9 cellular contexts compared by ENCODE assay signal in genomic region chr11:10669258-10670033, GRCh38. TPM values are rescaled to one million over a fixed set of nuclear protein-coding genes. Genes with fewer than 3 reads are reported as not detected.
A peak's percentile ranks its signal among the peaks of the same experiment; 100 is the strongest.
DNase-seq lines count a peak whose midpoint lies in the region; ATAC-seq, FAIRE-seq and TF ChIP-seq lines count a peak whose summit lies in the region.
"Had no signal": no experiment of that assay in that cellular context is flagged by ENCODE, and none has a peak within 500 bp of the region (broad histone marks: within the 10 kb centered on the region; RNA-seq: fewer than 3 reads in every experiment).

No MANE protein-coding gene starts in this region.

- no peak overlapping the region for H3K4me2 ChIP-seq in endothelial cell of umbilical vein (ENCODE audit: insufficient read depth, low read length)

- no peak overlapping the region for H3K27ac ChIP-seq in endothelial cell of umbilical vein (ENCODE audit: insufficient read depth, low read depth, low read length)
- H3K27ac ChIP-seq in prostate gland = peak overlapping the region; percentile 29 to 41

- H3K36me3 ChIP-seq in endothelial cell of umbilical vein (ENCODE audit: control insufficient read depth in 2 of 2, extremely low read depth in 1 of 2, insufficient read depth in 2 of 2, low read length in 2 of 2) (no peaks in the 10 kb centered on the region), prostate gland (no peaks in the 10 kb centered on the region)

- DNase-seq in EL = peak; percentile 75
- DNase-seq in NCI-H446 treated with DMSO at 0.1 percent for 48 hours (lab: John Stamatoyannopoulos, UW) = peak; percentile 59
- peak; percentile 61 for DNase-seq in endothelial cell of umbilical vein (ENCODE audit: low read depth, low spot score)
- DNase-seq in prostate gland (ENCODE audit: low spot score) = no peak
- no peak for DNase-seq in activated CD8-positive, alpha-beta T cell treated with anti-CD3 and anti-CD28 coated beads for 36 hours
- DNase-seq in stimulated activated naive CD4-positive, alpha-beta T cell treated with Interleukin-2 at 50 U/mL for 16 hours (lab: John Stamatoyannopoulos, UW) = no peak
- DNase-seq in RKO (ENCODE audit: low spot score) = no peak
- DNase-seq: activated CD4-positive, CD25-positive, alpha-beta regulatory T cell had no signal

- H3K36me3 Mint-ChIP-seq in activated CD8-positive, alpha-beta T cell treated with anti-CD3 and anti-CD28 coated beads for 36 hours (ENCODE audit: low read depth) = no peaks in the 10 kb centered on the region

- ATAC-seq in activated CD8-positive, alpha-beta T cell treated with anti-CD3 and anti-CD28 coated beads for 36 hours = no peak
- ATAC-seq in HG02938 (IDR thresholded peaks at IDR 0.05; ENCODE audit: unreplicated experiment) = no peak

- FAIRE-seq in endothelial cell of umbilical vein (lab: Jason Lieb, UNC) = no peak

- peaks cover 11% of the 10 kb centered on the region for H3K27me3 Mint-ChIP-seq in activated CD8-positive, alpha-beta T cell treated with anti-CD3 and anti-CD28 coated beads for 36 hours

- H3K4me3 ChIP-seq in endothelial cell of umbilical vein (replicated peaks in 1 of 3; ENCODE audit: insufficient read depth in 1 of 3, low read depth in 1 of 3, low read length in 3 of 3) (no peak overlapping the region), prostate gland (no peak overlapping the region)

- H3K9me3 ChIP-seq in endothelial cell of umbilical vein (replicated peaks; ENCODE audit: control insufficient read depth, insufficient read depth, low read length) = no peaks in the 10 kb centered on the region
- H3K9me3 ChIP-seq in prostate gland = no peaks in the 10 kb centered on the region

- WGBS in prostate gland = 10% methylated on average over 5 of the region's 5 CpGs

- no peak overlapping the region for H2AFZ ChIP-seq in endothelial cell of umbilical vein (ENCODE audit: low read depth, low read length)

- dilution Hi-C loops in endothelial cell of umbilical vein (cut with MboI; ENCODE audit: extremely low pct_ligation_motif_present, low sequenced_read_pairs) = no loop called here

- no peaks in the 10 kb centered on the region for H3K4me1 Mint-ChIP-seq in activated CD8-positive, alpha-beta T cell treated with anti-CD3 and anti-CD28 coated beads for 36 hours (ENCODE audit: low read depth)

- no peak for TF ChIP-seq POLR2A in endothelial cell of umbilical vein (IDR thresholded peaks at IDR 0.05; ENCODE audit: low read depth, low read length)
- TF ChIP-seq POLR2A in prostate gland (IDR thresholded peaks at IDR 0.05) = no peak

- TF ChIP-seq CTCF in endothelial cell of umbilical vein (IDR thresholded peaks at IDR 0.05; ENCODE audit: extremely low read depth in 1 of 2, insufficient read depth in 1 of 2, low read depth in 1 of 2, low read length in 2 of 2) = no peak
- TF ChIP-seq CTCF in prostate gland (IDR thresholded peaks at IDR 0.05) = no peak
- no peak for TF ChIP-seq CTCF in activated CD8-positive, alpha-beta T cell treated with anti-CD3 and anti-CD28 coated beads for 36 hours (IDR thresholded peaks at IDR 0.05)

- no peaks in the 10 kb centered on the region for H3K79me2 ChIP-seq in endothelial cell of umbilical vein (ENCODE audit: control insufficient read depth, insufficient read depth, low read length)

- no peaks in the 10 kb centered on the region for H3K27me3 ChIP-seq in endothelial cell of umbilical vein (ENCODE audit: control insufficient read depth in 2 of 2, insufficient read depth in 2 of 2, low read length in 2 of 2)
- no peaks in the 10 kb centered on the region for H3K27me3 ChIP-seq in prostate gland (replicated peaks; ENCODE audit: insufficient read depth)

- H4K20me1 ChIP-seq in endothelial cell of umbilical vein (replicated peaks; ENCODE audit: control insufficient read depth, extremely low read depth, insufficient read depth, low read length) = no peaks in the 10 kb centered on the region

- no peaks in the 10 kb centered on the region for H3K9me1 ChIP-seq in endothelial cell of umbilical vein (replicated peaks; ENCODE audit: control insufficient read depth, extremely low read depth, insufficient read depth, low read length)

- H3K4me3 Mint-ChIP-seq in activated CD8-positive, alpha-beta T cell treated with anti-CD3 and anti-CD28 coated beads for 36 hours = no peak overlapping the region

- intact Hi-C loops in endothelial cell of umbilical vein (cut with micrococcal nuclease) = no loop called here
- intact Hi-C loops in prostate gland (cut with DNase I) = loop anchor here (5.0 kb wide), 1 partner anchor 58 kb away; no protein-coding TSS in a partner anchor
- intact Hi-C loops in activated CD8-positive, alpha-beta T cell treated with anti-CD3 and anti-CD28 coated beads for 36 hours (cut with micrococcal nuclease) = no loop called here

- H3K4me1 ChIP-seq in endothelial cell of umbilical vein (ENCODE audit: control insufficient read depth, extremely low read depth, insufficient read depth, low read length) (no peaks in the 10 kb centered on the region), prostate gland (replicated peaks) (peaks cover 3% of the 10 kb centered on the region)

- H3K9me3 Mint-ChIP-seq in activated CD8-positive, alpha-beta T cell treated with anti-CD3 and anti-CD28 coated beads for 36 hours = no peaks in the 10 kb centered on the region

- CTCF ChIA-PET in endothelial cell of umbilical vein (lab: Charles Lee) = interaction anchor here (0.8 to 3.1 kb wide), 5 partner anchors 9 to 264 kb away, joined by 3 to 9 read pairs (median 6); partner anchors contain the start of gene RNF141
- CTCF ChIA-PET in activated CD8-positive, alpha-beta T cell treated with anti-CD3 and anti-CD28 coated beads for 36 hours (lab: Charles Lee) = no interaction called here

- POLR2A ChIA-PET in endothelial cell of umbilical vein (lab: Charles Lee) = no interaction called here
- POLR2A ChIA-PET in activated CD8-positive, alpha-beta T cell treated with anti-CD3 and anti-CD28 coated beads for 36 hours (lab: Charles Lee) = no interaction called here

- H3K9ac ChIP-seq in endothelial cell of umbilical vein (replicated peaks; ENCODE audit: extremely low read depth, insufficient read depth, low read length) = no peak overlapping the region

- no peak overlapping the region for H3K27ac Mint-ChIP-seq in activated CD8-positive, alpha-beta T cell treated with anti-CD3 and anti-CD28 coated beads for 36 hours

- BruUV-seq in endothelial cell of umbilical vein (replicated peaks; lab: Mats Ljungman, UMichigan) = no TSS peak

TF ChIP-seq in endothelial cell of umbilical vein, 7 proteins besides CTCF, POLR2A, EP300 and RAD21:
- TF ChIP-seq FOS (IDR thresholded peaks at IDR 0.05; ENCODE audit: borderline replicate concordance, insufficient read depth, low read length) (no peak), MAX (IDR thresholded peaks at IDR 0.05; ENCODE audit: insufficient read depth, insufficient read length) (no peak), JUN (IDR thresholded peaks at IDR 0.05; ENCODE audit: borderline replicate concordance, insufficient read depth, insufficient read length, low read depth) (no peak), GATA2 (IDR thresholded peaks at IDR 0.05; ENCODE audit: insufficient read depth, insufficient read length, low read depth, low read length) (no peak), POLR2AphosphoS5 (IDR thresholded peaks at IDR 0.05; ENCODE audit: insufficient read depth, low read depth, low read length) (no peak), EZH2 (IDR thresholded peaks at IDR 0.05; ENCODE audit: borderline replicate concordance, low read depth, low read length, severe bottlenecking) (no peak), MYC (IDR thresholded peaks at IDR 0.05; ENCODE audit: low read depth, low read length) (no peak)

RNA-seq across cellular contexts. Expression of gene IRAG1, which starts 24.1 kb away (rescaled TPM):
- total RNA-seq in endothelial cell of umbilical vein (0.35 and 0.38 TPM in 2 replicates), prostate gland (10 to 100 TPM; 14.7 to 43.6 TPM)
- polyA plus RNA-seq in endothelial cell of umbilical vein = 0.22 and 0.24 TPM in 2 replicates
- polyA plus RNA-seq in endothelial cell of umbilical vein (2011; cell fraction: cytosol; rRNA removed) = 0.17 TPM in 2 replicates
- 0.22 and 0.29 TPM in 2 replicates for polyA plus RNA-seq in endothelial cell of umbilical vein (2011; cell fraction: nucleus; rRNA removed)
- polyA plus RNA-seq in endothelial cell of umbilical vein (2012) = 0.74 and 1.0 TPM in 2 replicates
- polyA minus RNA-seq in endothelial cell of umbilical vein = 0.59 and 0.70 TPM in 2 replicates
- polyA minus RNA-seq in endothelial cell of umbilical vein (2011; cell fraction: cytosol; rRNA and poly(A)+ RNA removed) = not detected
- 0.24 and 0.34 TPM in 2 replicates for polyA minus RNA-seq in endothelial cell of umbilical vein (2011; cell fraction: nucleus; rRNA and poly(A)+ RNA removed)
- total RNA-seq in activated CD8-positive, alpha-beta T cell treated with anti-CD3 and anti-CD28 coated beads for 36 hours = not detected

Comparison
In these comparisons a context has a peak if more than half of its experiments do, and no peak if none do; other contexts are left out.
1. DNase-seq: peak in EL (single experiment), NCI-H446 treated with DMSO at 0.1 percent for 48 hours (single experiment) and endothelial cell of umbilical vein (single experiment); none in prostate gland (single experiment), activated CD8-positive, alpha-beta T cell treated with anti-CD3 and anti-CD28 coated beads for 36 hours (single experiment), stimulated activated naive CD4-positive, alpha-beta T cell treated with Interleukin-2 at 50 U/mL for 16 hours (single experiment) and RKO (single experiment).
2. RNA of gene IRAG1, which starts 24.1 kb away (total RNA-seq): 14.7 to 43.6 TPM in prostate gland; 0.35 to 0.38 TPM in endothelial cell of umbilical vein and not detected in activated CD8-positive, alpha-beta T cell treated with anti-CD3 and anti-CD28 coated beads for 36 hours; every median in the first group is over 10 times any median in the second.